1 cellular context compared by ENCODE assay signal in the genomic region with DNA sequence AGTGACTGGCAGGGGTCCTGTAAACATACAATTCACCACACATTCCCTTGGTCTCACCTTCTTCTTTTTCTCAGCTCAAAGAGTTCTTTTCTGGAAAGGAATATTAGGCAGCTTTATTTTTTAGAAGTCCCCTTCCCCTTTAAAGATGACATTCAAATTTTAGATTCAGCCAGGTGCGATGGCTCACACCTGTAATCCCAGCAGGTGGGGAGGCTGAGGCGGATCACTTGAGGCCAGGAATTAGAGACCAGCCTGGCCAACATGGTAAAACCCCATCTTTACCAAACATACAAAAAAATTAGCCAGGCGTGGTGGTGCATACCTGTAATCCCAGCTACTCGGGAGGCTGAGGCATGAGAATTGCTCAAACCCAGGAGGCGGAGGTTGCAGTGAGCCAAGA.
TF ChIP-seq lines count a peak whose summit lies in the region.

No MANE protein-coding gene starts in this region.

TF ChIP-seq in HEK293, 187 proteins besides CTCF, POLR2A, EP300 and RAD21 (continued from another document):
- TF ChIP-seq ZEB2 (tag by site-specific recombination; IDR thresholded peaks at IDR 0.05), result 0 out of 2 replicates have a peak, but pooled peaks have one; percentile 17
